Comparison of ENCODE assay signal across 8 cellular contexts in genomic region chr2:165016772-165017411, GRCh38.
DNase-seq lines count a peak whose midpoint lies in the region; TF ChIP-seq lines count a peak whose summit lies in the region.

No MANE protein-coding gene starts in this region.

- peaks cover 0 to 16% (median 0%) of the 10 kb centered on the region in 3 donors for H3K4me1 ChIP-seq in esophagus squamous epithelium

- intact Hi-C loops in activated CD4-positive, alpha-beta memory T cell treated with anti-CD3 and anti-CD28 coated beads for 36 hours (cut with micrococcal nuclease), result loop anchor here (1.0 to 10.0 kb wide), 3 partner anchors 187 to 858 kb away; partner anchors contain the start of gene SCN3A
- intact Hi-C loops in esophagus squamous epithelium (cut with DNase I), result loop anchor here (5.0 kb wide), 1 partner anchor 190 kb away; no protein-coding TSS in a partner anchor

- POLR2A ChIA-PET in activated CD4-positive, alpha-beta memory T cell treated with anti-CD3 and anti-CD28 coated beads for 36 hours (lab: Charles Lee), result no interaction called here
- POLR2A ChIA-PET in activated CD4-positive, alpha-beta memory T cell treated with anti-CD3 and anti-CD28 coated beads, Interleukin-2, amount 10 ng/mL, durations not matched to agents 7 days and 5 days (lab: Charles Lee), result no interaction called here

- peaks cover 10% of the 10 kb centered on the region for H3K27me3 Mint-ChIP-seq in activated CD4-positive, alpha-beta memory T cell treated with anti-CD3 and anti-CD28 coated beads for 36 hours
- H3K27me3 Mint-ChIP-seq in activated CD4-positive, alpha-beta memory T cell treated with anti-CD3 and anti-CD28 coated beads, Interleukin-2, amount 10 ng/mL, durations not matched to agents 7 days and 5 days, result no peaks in the 10 kb centered on the region

- no peaks in the 10 kb centered on the region for H3K9me3 ChIP-seq in esophagus squamous epithelium

- H3K36me3 Mint-ChIP-seq in activated CD4-positive, alpha-beta memory T cell treated with anti-CD3 and anti-CD28 coated beads for 36 hours, result no peaks in the 10 kb centered on the region
- no peaks in the 10 kb centered on the region for H3K36me3 Mint-ChIP-seq in activated CD4-positive, alpha-beta memory T cell treated with anti-CD3 and anti-CD28 coated beads, Interleukin-2, amount 10 ng/mL, durations not matched to agents 7 days and 5 days (ENCODE audit: low read depth)

- no peaks in the 10 kb centered on the region for H3K4me1 Mint-ChIP-seq in activated CD4-positive, alpha-beta memory T cell treated with anti-CD3 and anti-CD28 coated beads for 36 hours (ENCODE audit: low read depth)
- no peaks in the 10 kb centered on the region for H3K4me1 Mint-ChIP-seq in activated CD4-positive, alpha-beta memory T cell treated with anti-CD3 and anti-CD28 coated beads, Interleukin-2, amount 10 ng/mL, durations not matched to agents 7 days and 5 days

- no peaks in the 10 kb centered on the region for H3K9me3 Mint-ChIP-seq in activated CD4-positive, alpha-beta memory T cell treated with anti-CD3 and anti-CD28 coated beads for 36 hours
- H3K9me3 Mint-ChIP-seq in activated CD4-positive, alpha-beta memory T cell treated with anti-CD3 and anti-CD28 coated beads, Interleukin-2, amount 10 ng/mL, durations not matched to agents 7 days and 5 days, result no peaks in the 10 kb centered on the region

- H3K27ac Mint-ChIP-seq in activated CD4-positive, alpha-beta memory T cell treated with anti-CD3 and anti-CD28 coated beads for 36 hours, result no peak overlapping the region
- no peak overlapping the region for H3K27ac Mint-ChIP-seq in activated CD4-positive, alpha-beta memory T cell treated with anti-CD3 and anti-CD28 coated beads, Interleukin-2, amount 10 ng/mL, durations not matched to agents 7 days and 5 days

- 38 to 41% methylated on average over 15 of the region's 15 CpGs for WGBS in esophagus squamous epithelium, 2 donors

- TF ChIP-seq POLR2A in esophagus squamous epithelium (IDR thresholded peaks at IDR 0.05), result no peak

- CTCF ChIA-PET in activated CD4-positive, alpha-beta memory T cell treated with anti-CD3 and anti-CD28 coated beads for 36 hours (lab: Charles Lee), result interaction anchor here (0.6 to 1.8 kb wide), 14 partner anchors 15 to 858 kb away, joined by 3 to 14 read pairs (median 4); partner anchors contain the start of genes SCN2A and SCN3A
- CTCF ChIA-PET in activated CD4-positive, alpha-beta memory T cell treated with anti-CD3 and anti-CD28 coated beads, Interleukin-2, amount 10 ng/mL, durations not matched to agents 7 days and 5 days (lab: Charles Lee), result interaction anchor here (0.6 to 2.3 kb wide), 10 partner anchors 10 to 858 kb away, joined by 3 to 19 read pairs (median 4); partner anchors contain the start of gene SCN3A

- no peak overlapping the region for H3K27ac ChIP-seq in esophagus squamous epithelium

- no peak overlapping the region for H3K4me3 ChIP-seq in esophagus squamous epithelium

- peak in 4 of 6 experiments; percentile 16 to 40 (median 25) for TF ChIP-seq CTCF in esophagus squamous epithelium (IDR thresholded peaks at IDR 0.05)

- no peak overlapping the region for H3K4me3 Mint-ChIP-seq in activated CD4-positive, alpha-beta memory T cell treated with anti-CD3 and anti-CD28 coated beads for 36 hours
- no peak overlapping the region for H3K4me3 Mint-ChIP-seq in activated CD4-positive, alpha-beta memory T cell treated with anti-CD3 and anti-CD28 coated beads, Interleukin-2, amount 10 ng/mL, durations not matched to agents 7 days and 5 days

- DNase-seq in activated CD4-positive, alpha-beta memory T cell treated with anti-CD3 and anti-CD28 coated beads for 36 hours, result peak; percentile 14
- no peak for DNase-seq in activated CD4-positive, alpha-beta memory T cell treated with anti-CD3 and anti-CD28 coated beads, Interleukin-2, amount 10 ng/mL, durations not matched to agents 7 days and 5 days
- DNase-seq in H4 (ENCODE audit: low spot score) (peak; percentile 68), KG1 (lab: John Stamatoyannopoulos, UW) (peak; percentile 39), SHP77 treated with DMSO at 0.1 percent for 48 hours (lab: John Stamatoyannopoulos, UW) (peak; percentile 20), esophagus squamous epithelium (lab: John Stamatoyannopoulos, UW) (no peak), occipital lobe (lab: John Stamatoyannopoulos, UW) (peak; percentile 23)
- no peak for DNase-seq in effector CD4-positive, alpha-beta T cell

- no peaks in the 10 kb centered on the region for H3K36me3 ChIP-seq in esophagus squamous epithelium

- no peaks in the 10 kb centered on the region for H3K27me3 ChIP-seq in esophagus squamous epithelium

Comparison
In these comparisons a context has a peak if more than half of its experiments do, and no peak if none do; other contexts are left out.
1. DNase-seq: peak in activated CD4-positive, alpha-beta memory T cell treated with anti-CD3 and anti-CD28 coated beads for 36 hours (single experiment), H4 (single experiment), KG1 (single experiment), SHP77 treated with DMSO at 0.1 percent for 48 hours (single experiment) and occipital lobe (single experiment); none in activated CD4-positive, alpha-beta memory T cell treated with anti-CD3 and anti-CD28 coated beads, Interleukin-2, amount 10 ng/mL, durations not matched to agents 7 days and 5 days (single experiment), esophagus squamous epithelium (single experiment) and effector CD4-positive, alpha-beta T cell (single experiment).